In genomic region chr5:157546456-157547100, GRCh38 we compare ENCODE assay signal across 10 cellular contexts. TPM values are rescaled to one million over a fixed set of nuclear protein-coding genes. Genes with fewer than 3 reads are reported as not detected.
A peak's percentile ranks its signal among the peaks of the same experiment; 100 is the strongest.
DNase-seq lines count a peak whose midpoint lies in the region; ATAC-seq and TF ChIP-seq lines count a peak whose summit lies in the region.
"Had no signal": no experiment of that assay in that cellular context is flagged by ENCODE, and none has a peak within 500 bp of the region (broad histone marks: within the 10 kb centered on the region; RNA-seq: fewer than 3 reads in every experiment).

No MANE protein-coding gene starts in this region.

- no peaks in the 10 kb centered on the region for H3K9me3 ChIP-seq in T-helper 17 cell (ENCODE audit: control insufficient read depth, low read length, poor library complexity, severe bottlenecking)

- H3K27ac Mint-ChIP-seq in T-helper 17 cell = peak overlapping the region; percentile 98

- no peak for ATAC-seq in T-helper 17 cell

- peaks cover 15% of the 10 kb centered on the region for H3K36me3 Mint-ChIP-seq in T-helper 17 cell (ENCODE audit: low read depth)

- no peak for TF ChIP-seq CTCF in fibroblast of pulmonary artery (IDR thresholded peaks at IDR 0.05; ENCODE audit: low read length, missing control alignments)

- H3K4me3 ChIP-seq in fibroblast of pulmonary artery (replicated peaks; ENCODE audit: low read depth, low read length) = no peak overlapping the region

- H3K4me1 Mint-ChIP-seq in T-helper 17 cell = peaks cover 83% of the 10 kb centered on the region

- DNase-seq in EH (ENCODE audit: low read depth) (peak; percentile 73), T-helper 17 cell (no peak), fibroblast of pulmonary artery (ENCODE audit: low read depth) (peak; percentile 79), pons (ENCODE audit: low spot score) (peak; percentile 65), DMS153 (lab: John Stamatoyannopoulos, UW) (no peak), dermis blood vessel endothelial cell (no peak), SKM-1 (lab: John Stamatoyannopoulos, UW; ENCODE audit: unreplicated experiment) (no peak), ureter (ENCODE audit: low spot score) (no peak)
- DNase-seq: Calu3, NCI-H1694 had no signal

- H3K27me3 Mint-ChIP-seq in T-helper 17 cell = no peaks in the 10 kb centered on the region

- H3K4me3 Mint-ChIP-seq in T-helper 17 cell = peak overlapping the region; percentile 90

RNA-seq across cellular contexts. Expression of gene ADAM19, which starts 29.0 kb away (rescaled TPM):
- 100 to 1,000 TPM; 130 to 140 TPM for total RNA-seq in T-helper 17 cell
- total RNA-seq in dermis blood vessel endothelial cell = 30.0 and 43.7 TPM in 2 replicates
- 17.4 TPM for total RNA-seq in ureter

Comparison
In these comparisons a context has a peak if more than half of its experiments do, and no peak if none do; other contexts are left out.
1. DNase-seq: peak in EH (single experiment), fibroblast of pulmonary artery (single experiment) and pons (single experiment); none in T-helper 17 cell (0 of 3), DMS153 (single experiment), dermis blood vessel endothelial cell (single experiment), SKM-1 (single experiment) and ureter (single experiment).